In the genomic region with DNA sequence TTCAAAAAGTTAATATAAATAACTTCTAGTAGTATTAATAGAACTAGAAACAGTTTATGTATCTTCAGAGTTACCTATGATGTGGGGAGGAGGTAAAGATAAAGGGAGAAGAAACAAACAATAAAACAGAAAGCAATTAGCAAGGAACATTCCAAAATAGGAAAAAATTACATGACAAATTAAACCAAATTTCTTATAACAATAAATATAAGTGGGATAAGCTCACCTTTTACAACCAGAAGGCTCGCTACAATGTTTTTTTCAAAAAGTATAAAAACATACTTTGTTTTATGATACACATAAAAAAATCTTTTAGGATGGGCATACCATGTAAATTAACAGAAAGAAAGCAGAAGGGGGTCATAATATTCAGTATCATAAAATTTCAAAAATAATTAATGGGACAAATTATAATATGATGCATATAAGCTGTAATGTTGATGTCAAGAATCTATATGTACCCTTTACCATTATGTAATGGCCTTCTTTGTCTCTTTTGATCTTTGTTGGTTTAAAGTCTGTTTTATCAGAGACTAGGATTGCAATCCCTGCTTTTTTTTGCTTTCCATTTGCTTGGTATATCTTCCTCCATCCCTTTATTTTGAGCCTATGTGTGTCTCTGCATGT, we compare ENCODE assay signal across 35 cellular contexts.
"Had no signal": no experiment of that assay in that cellular context is flagged by ENCODE, and none has a peak within 500 bp of the region (broad histone marks: within the 10 kb centered on the region; RNA-seq: fewer than 3 reads in every experiment).

No MANE protein-coding gene starts in this region.

- H3K36me3 ChIP-seq: MG63 had no signal

- H3K4me3 ChIP-seq: MG63 had no signal

- H3K9ac ChIP-seq: KMS-11 had no signal

- H3K27me3 ChIP-seq: MG63 had no signal

- DNase-seq: Karpas-422, Kasumi-1, KG1, MG63, MM.1S, MV-4-11, NCI-H1048, NCI-H1092, NCI-H1092 treated with DMSO at 0.1 percent for 48 hours, NCI-H1105, NCI-H1105 treated with DMSO at 0.1 percent for 48 hours, NCI-H1417, NCI-H1417 treated with DMSO at 0.1 percent for 48 hours, NCI-H1436, NCI-H1436 treated with DMSO at 0.1 percent for 48 hours, NCI-H146, NCI-H1694, NCI-H1694 treated with DMSO at 0.1 percent for 48 hours, NCI-H187, NCI-H187 treated with DMSO at 0.1 percent for 48 hours, NCI-H1930, NCI-H2029, NCI-H2029 treated with DMSO at 0.1 percent for 48 hours, NCI-H2081, NCI-H2081 treated with DMSO at 0.1 percent for 48 hours, NCI-H2107, NCI-H2171, NCI-H2171 treated with DMSO at 0.1 percent for 48 hours, NCI-H2227 treated with DMSO at 0.1 percent for 48 hours, NCI-H226, NCI-H345, NCI-H446, NCI-H446 treated with DMSO at 0.1 percent for 48 hours, NCI-H510A had no signal

- H3K27ac ChIP-seq: KMS-11 had no signal

- H3K9me3 ChIP-seq: MG63 had no signal

- H3K4me2 ChIP-seq: KMS-11 had no signal
